ENCODE assay signal across 8 cellular contexts in the genomic region with DNA sequence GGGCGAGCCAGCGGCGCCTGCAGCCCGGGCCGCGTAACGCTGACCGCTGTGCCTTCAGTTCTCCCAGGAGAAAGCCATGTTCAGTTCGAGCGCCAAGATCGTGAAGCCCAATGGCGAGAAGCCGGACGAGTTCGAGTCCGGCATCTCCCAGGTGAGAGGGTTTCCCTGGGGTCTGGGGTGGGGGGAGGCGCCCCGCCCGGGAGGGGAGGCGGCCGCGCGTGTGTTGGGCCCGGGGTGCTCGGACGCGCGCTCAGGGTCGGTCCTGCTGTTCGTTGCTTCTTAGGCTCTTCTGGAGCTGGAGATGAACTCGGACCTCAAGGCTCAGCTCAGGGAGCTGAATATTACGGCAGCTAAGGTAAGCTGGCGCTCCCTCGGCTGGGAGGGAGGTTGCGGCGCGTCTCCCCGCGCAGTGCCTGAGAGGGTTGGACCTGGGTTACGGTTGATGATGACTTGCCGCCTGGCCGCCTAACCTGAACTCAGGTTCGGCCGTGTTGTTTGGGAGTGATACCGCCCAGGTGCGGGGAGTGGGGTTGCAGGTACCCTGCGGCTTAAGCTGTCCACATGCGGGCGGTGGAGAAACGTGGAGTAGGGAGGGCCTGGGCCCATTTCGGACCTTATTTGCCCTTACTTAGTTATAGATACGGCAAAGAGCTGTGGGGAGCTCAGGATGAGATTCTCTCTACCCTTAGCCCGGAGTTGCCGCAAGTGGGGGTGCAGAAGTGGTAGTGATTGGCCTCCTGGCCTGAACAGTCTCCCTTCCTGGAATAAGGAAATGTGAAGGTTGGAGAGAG. TPM values are rescaled to one million over a fixed set of nuclear protein-coding genes. Genes with fewer than 3 reads are reported as not detected.
A peak's percentile ranks its signal among the peaks of the same experiment; 100 is the strongest.
DNase-seq lines count a peak whose midpoint lies in the region; ATAC-seq and TF ChIP-seq lines count a peak whose summit lies in the region.

No MANE protein-coding gene starts in this region.

- peak overlapping the region; percentile 71 for H3K4me3 ChIP-seq in CD4-positive, CD25-positive, alpha-beta regulatory T cell (ENCODE audit: low read depth, low read length)
- H3K4me3 ChIP-seq in LNCaP clone FGC (ENCODE audit: low read depth, low read length) = peak overlapping the region; percentile 92
- peak overlapping the region; percentile 66 to 85 for H3K4me3 ChIP-seq in prostate gland

- peaks cover 25% of the 10 kb centered on the region for H3K4me1 ChIP-seq in CD4-positive, CD25-positive, alpha-beta regulatory T cell (ENCODE audit: control insufficient read depth, insufficient read depth, low read length, poor library complexity, severe bottlenecking)
- peaks cover 3% of the 10 kb centered on the region for H3K4me1 ChIP-seq in prostate gland (replicated peaks)

- DNase-seq in CD4-positive, CD25-positive, alpha-beta regulatory T cell = peak; percentile 11 to 42 (median 39)
- DNase-seq in LNCaP clone FGC (ENCODE audit: low read depth) (no peak), germinal center (ENCODE audit: low spot score) (peak; percentile 44), prostate gland (ENCODE audit: low spot score) (peak; percentile 11), GM13977 (ENCODE audit: low spot score) (no peak), NCI-H226 (no peak)
- peak; percentile 27 for DNase-seq in activated T-helper 2 cell treated with anti-CD3 and anti-CD28 coated beads, Interferon-gamma antibody, Interleukin-2, Interleukin-4, amounts not matched to agents 10 μg/mL and 5 μg/mL and 100 μg/mL, durations not matched to agents 14 hours and 24 hours and 36 hours (ENCODE audit: low spot score)

- intact Hi-C loops in activated T-helper 2 cell treated with anti-CD3 and anti-CD28 coated beads, Interferon-gamma antibody, Interleukin-2, Interleukin-4, amounts not matched to agents 10 μg/mL and 5 μg/mL and 100 μg/mL, durations not matched to agents 14 hours and 24 hours and 36 hours (cut with micrococcal nuclease) = loop anchor here (1.0 to 5.0 kb wide), 5 partner anchors 17 to 353 kb away; a partner anchor contains a TSS
- intact Hi-C loops in prostate gland (cut with DNase I) = loop anchor here (2.0 to 5.0 kb wide), 4 partner anchors 17 to 198 kb away; a partner anchor contains a TSS

- H3K36me3 Mint-ChIP-seq in CD4-positive, CD25-positive, alpha-beta regulatory T cell = peaks cover 37% of the 10 kb centered on the region
- H3K36me3 Mint-ChIP-seq in activated T-helper 2 cell treated with anti-CD3 and anti-CD28 coated beads, Interferon-gamma antibody, Interleukin-2, Interleukin-4, amounts not matched to agents 10 μg/mL and 5 μg/mL and 100 μg/mL, durations not matched to agents 14 hours and 24 hours and 36 hours (ENCODE audit: low read depth) = peaks cover 54% of the 10 kb centered on the region

- H3K36me3 ChIP-seq in CD4-positive, CD25-positive, alpha-beta regulatory T cell (ENCODE audit: control insufficient read depth, insufficient read depth, low read length) = peaks cover 45% of the 10 kb centered on the region
- peaks cover 0 to 8% of the 10 kb centered on the region in 2 donors for H3K36me3 ChIP-seq in prostate gland

- H3K27me3 Mint-ChIP-seq in CD4-positive, CD25-positive, alpha-beta regulatory T cell = no peaks in the 10 kb centered on the region
- no peaks in the 10 kb centered on the region for H3K27me3 Mint-ChIP-seq in activated T-helper 2 cell treated with anti-CD3 and anti-CD28 coated beads, Interferon-gamma antibody, Interleukin-2, Interleukin-4, amounts not matched to agents 10 μg/mL and 5 μg/mL and 100 μg/mL, durations not matched to agents 14 hours and 24 hours and 36 hours (ENCODE audit: low read depth)

- TF ChIP-seq POLR2A in prostate gland (IDR thresholded peaks at IDR 0.05) = no peak

- no peaks in the 10 kb centered on the region for H3K27me3 ChIP-seq in CD4-positive, CD25-positive, alpha-beta regulatory T cell (ENCODE audit: control insufficient read depth, insufficient read depth, low read length)
- no peaks in the 10 kb centered on the region for H3K27me3 ChIP-seq in prostate gland (replicated peaks; ENCODE audit: insufficient read depth)

- no peak for TF ChIP-seq CTCF in LNCaP clone FGC (IDR thresholded peaks at IDR 0.05; ENCODE audit: control insufficient read depth, extremely low read depth, insufficient read depth)
- no peak for TF ChIP-seq CTCF in prostate gland (IDR thresholded peaks at IDR 0.05)
- no peak for TF ChIP-seq CTCF in GM13977 (IDR thresholded peaks at IDR 0.05; ENCODE audit: extremely low read depth, insufficient read depth, missing control alignments)

- peak; percentile 12 to 25 for ATAC-seq in CD4-positive, CD25-positive, alpha-beta regulatory T cell (ENCODE audit: low read depth in 2 of 2)
- peak; percentile 13 for ATAC-seq in GM21576 (IDR thresholded peaks at IDR 0.05; ENCODE audit: unreplicated experiment)

- peaks cover 22 to 52% (median 31%) of the 10 kb centered on the region in 4 donors for H3K4me1 Mint-ChIP-seq in CD4-positive, CD25-positive, alpha-beta regulatory T cell
- H3K4me1 Mint-ChIP-seq in activated T-helper 2 cell treated with anti-CD3 and anti-CD28 coated beads, Interferon-gamma antibody, Interleukin-2, Interleukin-4, amounts not matched to agents 10 μg/mL and 5 μg/mL and 100 μg/mL, durations not matched to agents 14 hours and 24 hours and 36 hours (ENCODE audit: low read depth) = peaks cover 34% of the 10 kb centered on the region

- peak overlapping the region; percentile 92 for H3K27ac ChIP-seq in CD4-positive, CD25-positive, alpha-beta regulatory T cell (ENCODE audit: insufficient read depth, low read length, poor library complexity, severe bottlenecking)
- peak overlapping the region; percentile 82 to 85 for H3K27ac ChIP-seq in prostate gland

- peak overlapping the region; percentile 81 to 93 (median 90) for H3K4me3 Mint-ChIP-seq in CD4-positive, CD25-positive, alpha-beta regulatory T cell
- peak overlapping the region; percentile 93 for H3K4me3 Mint-ChIP-seq in activated T-helper 2 cell treated with anti-CD3 and anti-CD28 coated beads, Interferon-gamma antibody, Interleukin-2, Interleukin-4, amounts not matched to agents 10 μg/mL and 5 μg/mL and 100 μg/mL, durations not matched to agents 14 hours and 24 hours and 36 hours (ENCODE audit: low read depth)

- no peaks in the 10 kb centered on the region for H3K9me3 ChIP-seq in CD4-positive, CD25-positive, alpha-beta regulatory T cell (ENCODE audit: control insufficient read depth in 2 of 2, low read length in 2 of 2)
- H3K9me3 ChIP-seq in prostate gland = no peaks in the 10 kb centered on the region

- H3K9me3 Mint-ChIP-seq in CD4-positive, CD25-positive, alpha-beta regulatory T cell = peaks cover 0 to 4% (median 0%) of the 10 kb centered on the region in 7 donors
- no peaks in the 10 kb centered on the region for H3K9me3 Mint-ChIP-seq in activated T-helper 2 cell treated with anti-CD3 and anti-CD28 coated beads, Interferon-gamma antibody, Interleukin-2, Interleukin-4, amounts not matched to agents 10 μg/mL and 5 μg/mL and 100 μg/mL, durations not matched to agents 14 hours and 24 hours and 36 hours

- WGBS in prostate gland = 1% methylated on average over 37 of the region's 54 CpGs

- in situ Hi-C loops in GM13977 (cut with MboI; ENCODE audit: low pct_unique_long_range_greater_than_20kb, low sequenced_read_pairs, unreplicated experiment) = no loop called here

- peak overlapping the region; percentile 84 to 94 (median 94) for H3K27ac Mint-ChIP-seq in CD4-positive, CD25-positive, alpha-beta regulatory T cell
- peak overlapping the region; percentile 90 for H3K27ac Mint-ChIP-seq in activated T-helper 2 cell treated with anti-CD3 and anti-CD28 coated beads, Interferon-gamma antibody, Interleukin-2, Interleukin-4, amounts not matched to agents 10 μg/mL and 5 μg/mL and 100 μg/mL, durations not matched to agents 14 hours and 24 hours and 36 hours

RNA-seq across cellular contexts. Expression of a gene that starts 0.7 kb away (rescaled TPM):
- total RNA-seq in CD4-positive, CD25-positive, alpha-beta regulatory T cell = 1,337 TPM
- 1,000 to 10,000 TPM in 3 of 4 donors, 100 to 1,000 TPM in 1; 912 to 1,324 (median 1,217) TPM for polyA plus RNA-seq in CD4-positive, CD25-positive, alpha-beta regulatory T cell
- total RNA-seq in activated T-helper 2 cell treated with anti-CD3 and anti-CD28 coated beads, Interferon-gamma antibody, Interleukin-2, Interleukin-4, amounts not matched to agents 10 μg/mL and 5 μg/mL and 100 μg/mL, durations not matched to agents 14 hours and 24 hours and 36 hours = 1,612 and 1,642 TPM in 2 replicates
- 1,000 to 10,000 TPM; 1,200 to 3,706 TPM for total RNA-seq in prostate gland

RNA-seq across cellular contexts. Expression of a gene that starts 17.6 kb away (rescaled TPM):
- total RNA-seq in CD4-positive, CD25-positive, alpha-beta regulatory T cell = 30.3 TPM
- 10 to 100 TPM; 29.7 to 33.2 (median 31.8) TPM for polyA plus RNA-seq in CD4-positive, CD25-positive, alpha-beta regulatory T cell
- 29.0 and 30.3 TPM in 2 replicates for total RNA-seq in activated T-helper 2 cell treated with anti-CD3 and anti-CD28 coated beads, Interferon-gamma antibody, Interleukin-2, Interleukin-4, amounts not matched to agents 10 μg/mL and 5 μg/mL and 100 μg/mL, durations not matched to agents 14 hours and 24 hours and 36 hours
- total RNA-seq in prostate gland = 10 to 100 TPM; 19.1 to 31.5 TPM

RNA-seq across cellular contexts. Expression of a gene that starts 19.2 kb away (rescaled TPM):
- not detected for total RNA-seq in CD4-positive, CD25-positive, alpha-beta regulatory T cell
- not detected for polyA plus RNA-seq in CD4-positive, CD25-positive, alpha-beta regulatory T cell
- total RNA-seq in activated T-helper 2 cell treated with anti-CD3 and anti-CD28 coated beads, Interferon-gamma antibody, Interleukin-2, Interleukin-4, amounts not matched to agents 10 μg/mL and 5 μg/mL and 100 μg/mL, durations not matched to agents 14 hours and 24 hours and 36 hours = 0.11 TPM in 1 of 2 replicates, not detected in the other
- 10 to 100 TPM in 1 of 2 donors, 1 to 10 TPM in 1; 2.9 to 10.5 TPM for total RNA-seq in prostate gland

RNA-seq across cellular contexts. Expression of a gene that starts 56.4 kb away (rescaled TPM):
- total RNA-seq in CD4-positive, CD25-positive, alpha-beta regulatory T cell = 21.2 TPM
- polyA plus RNA-seq in CD4-positive, CD25-positive, alpha-beta regulatory T cell = 10 to 100 TPM; 41.7 to 52.4 (median 49.9) TPM
- 39.8 and 42.7 TPM in 2 replicates for total RNA-seq in activated T-helper 2 cell treated with anti-CD3 and anti-CD28 coated beads, Interferon-gamma antibody, Interleukin-2, Interleukin-4, amounts not matched to agents 10 μg/mL and 5 μg/mL and 100 μg/mL, durations not matched to agents 14 hours and 24 hours and 36 hours
- 100 to 1,000 TPM in 1 of 2 donors, 10 to 100 TPM in 1; 81.7 to 270 TPM for total RNA-seq in prostate gland

Comparison
In these comparisons a context has a peak if more than half of its experiments do, and no peak if none do; other contexts are left out.
1. DNase-seq: peak in CD4-positive, CD25-positive, alpha-beta regulatory T cell (3 of 3), activated T-helper 2 cell treated with anti-CD3 and anti-CD28 coated beads, Interferon-gamma antibody, Interleukin-2, Interleukin-4, amounts not matched to agents 10 μg/mL and 5 μg/mL and 100 μg/mL, durations not matched to agents 14 hours and 24 hours and 36 hours (single experiment), germinal center (single experiment) and prostate gland (single experiment); none in LNCaP clone FGC (single experiment), GM13977 (single experiment) and NCI-H226 (single experiment).
2. Peak in every context shown above with its lines, with median percentiles within 50 percentile points of each other: H3K4me3 ChIP-seq.